In genomic region chr12:58884916-58885315, GRCh38 we compare ENCODE assay signal across 31 cellular contexts. TPM values are rescaled to one million over a fixed set of nuclear protein-coding genes. Genes with fewer than 3 reads are reported as not detected.
"Had no signal": no experiment of that assay in that cellular context is flagged by ENCODE, and none has a peak within 500 bp of the region (broad histone marks: within the 10 kb centered on the region; RNA-seq: fewer than 3 reads in every experiment).

No MANE protein-coding gene starts in this region.

- H3K4me1 ChIP-seq: prostate gland had no signal

- H3K4me3 Mint-ChIP-seq: activated naive CD8-positive, alpha-beta T cell; dendritic cell treated with granulocyte-macrophage colony-stimulating factor and Interleukin-4, amounts not matched to agents 40 ng/mL and 50 ng/mL, for 4 days; natural killer cell; stimulated activated memory B cell treated with anti-CD40 and anti-IgM and Interleukin-4, amounts not matched to agents 10 μg/mL and 1 μg/mL and 100 μg/mL, for 72 hours; T-helper 17 cell had no signal

- H3K9me3 Mint-ChIP-seq: dendritic cell treated with granulocyte-macrophage colony-stimulating factor and Interleukin-4, amounts not matched to agents 40 ng/mL and 50 ng/mL, for 4 days; stimulated activated memory B cell treated with anti-CD40 and anti-IgM and Interleukin-4, amounts not matched to agents 10 μg/mL and 1 μg/mL and 100 μg/mL, for 72 hours had no signal

- H3K36me3 ChIP-seq: neutrophil, ovary had no signal

- H3K27me3 ChIP-seq: body of pancreas, esophagus squamous epithelium, neutrophil, ovary, stomach, tibial nerve had no signal

- H3K27me3 Mint-ChIP-seq: activated naive CD8-positive, alpha-beta T cell; dendritic cell treated with granulocyte-macrophage colony-stimulating factor and Interleukin-4, amounts not matched to agents 40 ng/mL and 50 ng/mL, for 4 days; stimulated activated memory B cell treated with anti-CD40 and anti-IgM and Interleukin-4, amounts not matched to agents 10 μg/mL and 1 μg/mL and 100 μg/mL, for 72 hours; T-helper 17 cell had no signal

- H3K4me3 ChIP-seq: body of pancreas, esophagus squamous epithelium, ovary, prostate gland, stomach, tibial nerve had no signal

- ATAC-seq: activated CD4-positive, CD25-positive, alpha-beta regulatory T cell treated with anti-CD3 and anti-CD28 coated beads, Interleukin-2, amount 50 U/mL, for 24 hours; body of pancreas; left ventricle myocardium superior; natural killer cell; sciatic nerve; SK-N-SH treated with all-trans-retinoic acid at 6 μM for 48 hours; stimulated activated memory B cell treated with anti-CD40 and anti-IgM and Interleukin-4, amounts not matched to agents 10 μg/mL and 1 μg/mL and 100 μg/mL, for 72 hours; T-helper 17 cell had no signal

- H3K4me1 Mint-ChIP-seq: natural killer cell; stimulated activated memory B cell treated with anti-CD40 and anti-IgM and Interleukin-4, amounts not matched to agents 10 μg/mL and 1 μg/mL and 100 μg/mL, for 72 hours; T-helper 17 cell had no signal

- H3K36me3 Mint-ChIP-seq: activated naive CD8-positive, alpha-beta T cell; natural killer cell; stimulated activated memory B cell treated with anti-CD40 and anti-IgM and Interleukin-4, amounts not matched to agents 10 μg/mL and 1 μg/mL and 100 μg/mL, for 72 hours had no signal

- H3K27ac Mint-ChIP-seq: activated naive CD8-positive, alpha-beta T cell; dendritic cell treated with granulocyte-macrophage colony-stimulating factor and Interleukin-4, amounts not matched to agents 40 ng/mL and 50 ng/mL, for 4 days; natural killer cell; stimulated activated memory B cell treated with anti-CD40 and anti-IgM and Interleukin-4, amounts not matched to agents 10 μg/mL and 1 μg/mL and 100 μg/mL, for 72 hours; T-helper 17 cell had no signal

- DNase-seq: activated CD4-positive, alpha-beta T cell treated with anti-CD3 and anti-CD28 coated beads for 48 hours; activated CD4-positive, alpha-beta T cell treated with anti-CD3 and anti-CD28 coated beads, Interleukin-2, amount 50 U/mL, for 48 hours; activated CD8-positive, alpha-beta memory T cell treated with anti-CD3 and anti-CD28 coated beads for 24 hours; activated effector memory CD4-positive, alpha-beta T cell treated with Interleukin-2 at 50 U/mL for 16 hours; activated naive CD4-positive, alpha-beta T cell treated with Interleukin-2 at 50 U/mL for 16 hours; anterior cingulate cortex; body of pancreas; caudate nucleus; esophagus squamous epithelium; foreskin melanocyte; left ventricle myocardium superior; midbrain; natural killer cell; ovary; retina; small intestine; stimulated activated CD4-positive, alpha-beta T cell treated with anti-CD3 and anti-CD28 coated beads, Interleukin-4, amount 100 ng/mL, for 4 hours; stimulated activated CD8-positive, alpha-beta memory T cell treated with anti-CD3 and anti-CD28 coated beads, Interleukin-4, amount 100 ng/mL, for 48 hours; stomach; T-helper 17 cell; T1000; WERI-Rb-1 had no signal

- H3K9me3 ChIP-seq: body of pancreas, esophagus squamous epithelium, neutrophil, ovary, prostate gland, stomach, tibial nerve had no signal

- H3K27ac ChIP-seq: body of pancreas, neutrophil, ovary, prostate gland, stomach, WERI-Rb-1 had no signal

RNA-seq across cellular contexts. Expression of gene LRIG3, which starts 35.4 kb away (rescaled TPM):
- total RNA-seq: T-helper 17 cell had no signal
